In the genomic region with DNA sequence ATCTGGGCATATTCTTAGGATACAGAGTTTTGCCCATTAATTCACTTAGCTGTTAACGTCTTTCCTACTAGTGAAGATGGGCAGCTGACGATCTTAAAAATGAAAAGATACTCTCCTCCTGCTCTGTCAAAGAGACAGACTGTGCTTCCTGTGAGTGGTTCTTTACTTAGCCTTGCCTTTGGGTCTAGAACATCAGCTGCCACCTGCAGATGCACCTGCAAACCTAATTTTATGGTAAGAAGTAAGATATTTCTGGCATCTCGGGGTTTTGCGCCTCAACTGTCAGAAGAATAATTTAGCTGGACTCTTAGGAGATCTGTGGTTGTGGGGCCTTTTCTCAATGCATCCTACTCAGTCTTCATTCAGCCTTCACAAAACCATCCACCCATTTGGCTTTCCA, we compare ENCODE assay signal across 36 cellular contexts. TPM values are rescaled to one million over a fixed set of nuclear protein-coding genes. Genes with fewer than 3 reads are reported as not detected.
"Had no signal": no experiment of that assay in that cellular context is flagged by ENCODE, and none has a peak within 500 bp of the region (broad histone marks: within the 10 kb centered on the region; RNA-seq: fewer than 3 reads in every experiment).

No MANE protein-coding gene starts in this region.

- H3K36me3 Mint-ChIP-seq: activated CD4-positive, alpha-beta memory T cell treated with anti-CD3 and anti-CD28 coated beads for 36 hours; activated CD8-positive, alpha-beta memory T cell treated with anti-CD3 and anti-CD28 coated beads, Interleukin-2, amount 10 ng/mL, durations not matched to agents 7 days and 5 days; activated naive CD4-positive, alpha-beta T cell treated with anti-CD3 and anti-CD28 coated beads, Interleukin-2, amount 50 U/mL, for 24 hours; activated naive CD8-positive, alpha-beta T cell treated with anti-CD3 and anti-CD28 coated beads for 36 hours had no signal

- ATAC-seq: activated CD4-positive, alpha-beta T cell treated with anti-CD3 and anti-CD28 coated beads for 36 hours; activated CD8-positive, alpha-beta memory T cell treated with anti-CD3 and anti-CD28 coated beads, Interleukin-2, amount 10 ng/mL, durations not matched to agents 7 days and 5 days; activated CD8-positive, alpha-beta T cell treated with anti-CD3 and anti-CD28 coated beads, Interleukin-2, amount 10 ng/mL, durations not matched to agents 7 days and 5 days; activated naive CD8-positive, alpha-beta T cell treated with anti-CD3 and anti-CD28 coated beads, Interleukin-2, amount 50 U/mL, for 24 hours; body of pancreas; effector memory CD8-positive, alpha-beta T cell; foreskin keratinocyte; gastrocnemius medialis; heart right ventricle had no signal

- H3K27me3 ChIP-seq: adrenal gland, body of pancreas, esophagus muscularis mucosa, foreskin keratinocyte, gastrocnemius medialis, heart right ventricle had no signal

- H3K4me1 Mint-ChIP-seq: activated CD4-positive, alpha-beta T cell treated with anti-CD3 and anti-CD28 coated beads for 36 hours; activated CD4-positive, alpha-beta T cell treated with anti-CD3 and anti-CD28 coated beads, Interleukin-2, amount 10 ng/mL, durations not matched to agents 24 days and 14 days; activated CD8-positive, alpha-beta memory T cell treated with anti-CD3 and anti-CD28 coated beads, Interleukin-2, amount 10 ng/mL, durations not matched to agents 7 days and 5 days; activated naive CD4-positive, alpha-beta T cell treated with anti-CD3 and anti-CD28 coated beads, Interleukin-2, amount 50 U/mL, for 24 hours; activated naive CD8-positive, alpha-beta T cell treated with anti-CD3 and anti-CD28 coated beads for 36 hours; activated naive CD8-positive, alpha-beta T cell treated with anti-CD3 and anti-CD28 coated beads, Interleukin-2, amount 50 U/mL, for 24 hours had no signal

- H3K4me1 ChIP-seq: adrenal gland, body of pancreas, esophagus muscularis mucosa, foreskin keratinocyte, gastrocnemius medialis, heart right ventricle had no signal

- H3K36me3 ChIP-seq: adrenal gland, esophagus muscularis mucosa, gastrocnemius medialis, heart right ventricle had no signal

- H3K9me3 ChIP-seq: adrenal gland, esophagus muscularis mucosa, gastrocnemius medialis had no signal

- H3K27me3 Mint-ChIP-seq: activated CD4-positive, alpha-beta memory T cell treated with anti-CD3 and anti-CD28 coated beads for 36 hours; activated CD4-positive, alpha-beta T cell treated with anti-CD3 and anti-CD28 coated beads for 36 hours; activated CD4-positive, alpha-beta T cell treated with anti-CD3 and anti-CD28 coated beads, Interleukin-2, amount 10 ng/mL, durations not matched to agents 24 days and 14 days; activated CD8-positive, alpha-beta memory T cell treated with anti-CD3 and anti-CD28 coated beads, Interleukin-2, amount 10 ng/mL, durations not matched to agents 7 days and 5 days; activated naive CD4-positive, alpha-beta T cell treated with anti-CD3 and anti-CD28 coated beads, Interleukin-2, amount 50 U/mL, for 24 hours; activated naive CD8-positive, alpha-beta T cell treated with anti-CD3 and anti-CD28 coated beads for 36 hours; activated naive CD8-positive, alpha-beta T cell treated with anti-CD3 and anti-CD28 coated beads, Interleukin-2, amount 50 U/mL, for 24 hours; effector memory CD8-positive, alpha-beta T cell had no signal

- H3K27ac ChIP-seq: adrenal gland, body of pancreas, esophagus muscularis mucosa, foreskin keratinocyte, gastrocnemius medialis, heart right ventricle had no signal

- H3K4me3 ChIP-seq: adrenal gland, body of pancreas, esophagus muscularis mucosa, gastrocnemius medialis, heart right ventricle had no signal

- H3K4me3 Mint-ChIP-seq: activated CD4-positive, alpha-beta memory T cell treated with anti-CD3 and anti-CD28 coated beads for 36 hours; activated CD4-positive, alpha-beta T cell treated with anti-CD3 and anti-CD28 coated beads for 36 hours; activated CD4-positive, alpha-beta T cell treated with anti-CD3 and anti-CD28 coated beads, Interleukin-2, amount 10 ng/mL, durations not matched to agents 24 days and 14 days; activated CD8-positive, alpha-beta memory T cell treated with anti-CD3 and anti-CD28 coated beads, Interleukin-2, amount 10 ng/mL, durations not matched to agents 7 days and 5 days; activated CD8-positive, alpha-beta T cell treated with anti-CD3 and anti-CD28 coated beads, Interleukin-2, amount 10 ng/mL, durations not matched to agents 7 days and 5 days; activated naive CD4-positive, alpha-beta T cell treated with anti-CD3 and anti-CD28 coated beads for 36 hours; activated naive CD4-positive, alpha-beta T cell treated with anti-CD3 and anti-CD28 coated beads, Interleukin-2, amount 50 U/mL, for 24 hours; activated naive CD8-positive, alpha-beta T cell treated with anti-CD3 and anti-CD28 coated beads for 36 hours; activated naive CD8-positive, alpha-beta T cell treated with anti-CD3 and anti-CD28 coated beads, Interleukin-2, amount 50 U/mL, for 24 hours; activated T-helper 1 cell treated with anti-CD3 and anti-CD28 coated beads, Interleukin-12 subunit alpha, Interleukin-12 subunit beta, Interleukin-2, Interleukin-4 antibody, amounts not matched to agents 30 ng/mL and 10 ng/mL and 1 ng/mL, durations not matched to agents 14 hours and 24 hours and 36 hours; effector memory CD8-positive, alpha-beta T cell; T-helper 1 cell treated with Interleukin-12 subunit alpha and Interleukin-12 subunit beta and Interleukin-4 antibody, amounts not matched to agents 30 μg/mL and 1 μg/mL, for 36 hours; T-helper 2 cell treated with Interferon-gamma antibody and Interleukin-4, amounts not matched to agents 5 μg/mL and 100 μg/mL, for 36 hours had no signal

- DNase-seq: activated CD4-positive, alpha-beta memory T cell treated with anti-CD3 and anti-CD28 coated beads for 36 hours; activated CD4-positive, alpha-beta T cell treated with anti-CD3 and anti-CD28 coated beads for 36 hours; activated CD4-positive, alpha-beta T cell treated with anti-CD3 and anti-CD28 coated beads, Interleukin-2, amount 10 ng/mL, durations not matched to agents 24 days and 14 days; activated CD4-positive, CD25-positive, alpha-beta regulatory T cell; activated CD4-positive, CD25-positive, alpha-beta regulatory T cell treated with anti-CD3 and anti-CD28 coated beads, Interleukin-2, amount 50 U/mL, for 72 hours; activated CD8-positive, alpha-beta memory T cell treated with anti-CD3 and anti-CD28 coated beads, Interleukin-2, amount 10 ng/mL, durations not matched to agents 7 days and 5 days; activated CD8-positive, alpha-beta memory T cell treated with anti-CD3 and anti-CD28 coated beads, Interleukin-2, amount 50 U/mL, for 4 hours; activated CD8-positive, alpha-beta T cell treated with anti-CD3 and anti-CD28 coated beads, Interleukin-2, amount 10 ng/mL, durations not matched to agents 7 days and 5 days; activated effector memory CD4-positive, alpha-beta T cell treated with anti-CD3 and anti-CD28 coated beads, Interleukin-2, amount 50 U/mL, for 16 hours; activated naive CD4-positive, alpha-beta T cell treated with anti-CD3 and anti-CD28 coated beads for 36 hours; activated naive CD8-positive, alpha-beta T cell treated with anti-CD3 and anti-CD28 coated beads for 36 hours; activated naive CD8-positive, alpha-beta T cell treated with anti-CD3 and anti-CD28 coated beads, Interleukin-2, amount 50 U/mL, for 24 hours; activated T-cell treated with anti-CD3 and anti-CD28 coated beads, Interleukin-2, amount 50 U/mL, for 1 hour; activated T-cell treated with anti-CD3 and anti-CD28 coated beads, Interleukin-2, amount 50 U/mL, for 48 hours; adrenal gland; amygdala; aorta; body of pancreas; caudate nucleus; cortex of kidney; dermis blood vessel endothelial cell; effector CD4-positive, alpha-beta T cell; effector memory CD8-positive, alpha-beta T cell; erythroblast; foreskin keratinocyte; gastrocnemius medialis; glutamatergic neuron; heart right ventricle; T1000 had no signal

- H3K27ac Mint-ChIP-seq: activated CD4-positive, alpha-beta memory T cell treated with anti-CD3 and anti-CD28 coated beads for 36 hours; activated CD4-positive, alpha-beta T cell treated with anti-CD3 and anti-CD28 coated beads for 36 hours; activated CD4-positive, alpha-beta T cell treated with anti-CD3 and anti-CD28 coated beads, Interleukin-2, amount 10 ng/mL, durations not matched to agents 24 days and 14 days; activated CD8-positive, alpha-beta memory T cell treated with anti-CD3 and anti-CD28 coated beads, Interleukin-2, amount 10 ng/mL, durations not matched to agents 7 days and 5 days; activated CD8-positive, alpha-beta T cell treated with anti-CD3 and anti-CD28 coated beads, Interleukin-2, amount 10 ng/mL, durations not matched to agents 7 days and 5 days; activated naive CD4-positive, alpha-beta T cell treated with anti-CD3 and anti-CD28 coated beads for 36 hours; activated naive CD4-positive, alpha-beta T cell treated with anti-CD3 and anti-CD28 coated beads, Interleukin-2, amount 50 U/mL, for 24 hours; activated naive CD8-positive, alpha-beta T cell treated with anti-CD3 and anti-CD28 coated beads for 36 hours; activated naive CD8-positive, alpha-beta T cell treated with anti-CD3 and anti-CD28 coated beads, Interleukin-2, amount 50 U/mL, for 24 hours; activated T-helper 1 cell treated with anti-CD3 and anti-CD28 coated beads, Interleukin-12 subunit alpha, Interleukin-12 subunit beta, Interleukin-2, Interleukin-4 antibody, amounts not matched to agents 30 ng/mL and 10 ng/mL and 1 ng/mL, durations not matched to agents 14 hours and 24 hours and 36 hours; activated T-helper 2 cell treated with anti-CD3 and anti-CD28 coated beads, Interferon-gamma antibody, Interleukin-2, Interleukin-4, amounts not matched to agents 10 μg/mL and 5 μg/mL and 100 μg/mL, durations not matched to agents 14 hours and 24 hours and 36 hours; effector memory CD8-positive, alpha-beta T cell; T-helper 1 cell treated with Interleukin-12 subunit alpha and Interleukin-12 subunit beta and Interleukin-4 antibody, amounts not matched to agents 30 μg/mL and 1 μg/mL, for 36 hours; T-helper 2 cell treated with Interferon-gamma antibody and Interleukin-4, amounts not matched to agents 5 μg/mL and 100 μg/mL, for 36 hours had no signal

RNA-seq across cellular contexts. Expression of gene TRPC4, which starts 36.2 kb away (rescaled TPM):
- total RNA-seq: activated CD4-positive, alpha-beta memory T cell treated with anti-CD3 and anti-CD28 coated beads for 36 hours; activated CD4-positive, alpha-beta T cell treated with anti-CD3 and anti-CD28 coated beads for 36 hours; activated CD4-positive, alpha-beta T cell treated with anti-CD3 and anti-CD28 coated beads, Interleukin-2, amount 10 ng/mL, durations not matched to agents 24 days and 14 days; activated CD8-positive, alpha-beta memory T cell treated with anti-CD3 and anti-CD28 coated beads for 36 hours; activated CD8-positive, alpha-beta memory T cell treated with anti-CD3 and anti-CD28 coated beads, Interleukin-2, amount 10 ng/mL, durations not matched to agents 7 days and 5 days; activated CD8-positive, alpha-beta T cell treated with anti-CD3 and anti-CD28 coated beads, Interleukin-2, amount 10 ng/mL, durations not matched to agents 7 days and 5 days; activated naive CD4-positive, alpha-beta T cell treated with anti-CD3 and anti-CD28 coated beads for 36 hours; activated naive CD8-positive, alpha-beta T cell treated with anti-CD3 and anti-CD28 coated beads for 36 hours; activated T-helper 1 cell treated with anti-CD3 and anti-CD28 coated beads, Interleukin-12 subunit alpha, Interleukin-12 subunit beta, Interleukin-2, Interleukin-4 antibody, amounts not matched to agents 30 ng/mL and 10 ng/mL and 1 ng/mL, durations not matched to agents 14 hours and 24 hours and 36 hours; activated T-helper 2 cell treated with anti-CD3 and anti-CD28 coated beads, Interferon-gamma antibody, Interleukin-2, Interleukin-4, amounts not matched to agents 10 μg/mL and 5 μg/mL and 100 μg/mL, durations not matched to agents 14 hours and 24 hours and 36 hours; foreskin keratinocyte had no signal
